Comparison of ENCODE assay signal across 8 cellular contexts in the genomic region with DNA sequence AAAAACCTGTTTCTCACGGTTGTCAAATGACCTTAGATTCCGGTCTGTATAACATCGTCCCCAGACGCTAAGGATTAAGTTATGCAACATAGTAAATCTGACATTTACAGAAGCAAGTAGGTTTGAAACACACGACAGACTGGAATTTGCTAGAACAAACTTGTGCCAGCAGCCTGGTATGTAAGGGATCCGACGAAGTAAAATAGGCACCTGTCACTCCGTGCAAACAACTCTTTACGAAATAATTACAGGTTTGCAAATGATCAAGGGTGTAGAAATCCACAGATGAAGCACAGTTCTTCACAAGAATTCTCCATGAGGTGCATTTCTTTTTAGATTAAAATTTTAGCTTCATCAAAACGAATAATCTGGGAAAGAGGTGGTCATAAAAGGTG. TPM values are rescaled to one million over a fixed set of nuclear protein-coding genes. Genes with fewer than 3 reads are reported as not detected.
DNase-seq lines count a peak whose midpoint lies in the region; ATAC-seq, FAIRE-seq and TF ChIP-seq lines count a peak whose summit lies in the region.

No MANE protein-coding gene starts in this region.

- peak overlapping the region; percentile 68 to 91 (median 76) for H3K27ac ChIP-seq in upper lobe of left lung

- 1 to 3% methylated on average over 10 of the region's 10 CpGs for WGBS in upper lobe of left lung, 2 donors

- no peak for TF ChIP-seq POLR2A in upper lobe of left lung (IDR thresholded peaks at IDR 0.05)

- no peaks in the 10 kb centered on the region for H3K9me3 ChIP-seq in upper lobe of left lung

- no peaks in the 10 kb centered on the region for H3K27me3 ChIP-seq in bronchial epithelial cell (ENCODE audit: control insufficient read depth, insufficient read depth, low read length)
- no peaks in the 10 kb centered on the region for H3K27me3 ChIP-seq in upper lobe of left lung

- peaks cover 3 to 23% (median 16%) of the 10 kb centered on the region in 4 donors for H3K4me1 ChIP-seq in upper lobe of left lung

- H3K36me3 ChIP-seq in bronchial epithelial cell (ENCODE audit: control insufficient read depth, insufficient read depth, low read length) (no peaks in the 10 kb centered on the region), upper lobe of left lung (peaks cover 0 to 16% (median 0%) of the 10 kb centered on the region in 4 donors)

- peak; percentile 54 for DNase-seq in NCI-H345 (lab: John Stamatoyannopoulos, UW)
- no peak for DNase-seq in NCI-H345 treated with DMSO at 0.1 percent for 48 hours (lab: John Stamatoyannopoulos, UW; ENCODE audit: unreplicated experiment)
- peak; percentile 70 for DNase-seq in NCI-H69 (lab: John Stamatoyannopoulos, UW)
- peak; percentile 41 for DNase-seq in bronchial epithelial cell (ENCODE audit: low read depth)
- DNase-seq in lung microvascular endothelial cell (ENCODE audit: low read depth in 2 of 2): peak; percentile 23 to 26
- DNase-seq in upper lobe of left lung: peak in 1 of 2 donors; percentile 24
- no peak for DNase-seq in glomerular visceral epithelial cell (ENCODE audit: extremely low spot score)

- TF ChIP-seq CTCF in bronchial epithelial cell (IDR thresholded peaks at IDR 0.05; ENCODE audit: insufficient read depth, low read length, severe bottlenecking) (no peak), upper lobe of left lung (IDR thresholded peaks at IDR 0.05) (no peak)

- peak overlapping the region; percentile 60 for H3K4me3 ChIP-seq in bronchial epithelial cell (ENCODE audit: low read depth, low read length)
- H3K4me3 ChIP-seq in upper lobe of left lung: peak overlapping the region; percentile 65 to 75 (median 72)

- peak; percentile 5 for ATAC-seq in HG02642 (IDR thresholded peaks at IDR 0.05; ENCODE audit: poor library complexity, unreplicated experiment)
- peak in 1 of 2 donors; percentile 40 for ATAC-seq in upper lobe of left lung (ENCODE audit: low FRiP score in 2 of 2)

- no peak for FAIRE-seq in bronchial epithelial cell (lab: Jason Lieb, UNC)

- TF ChIP-seq EP300 in upper lobe of left lung (IDR thresholded peaks at IDR 0.05): no peak

RNA-seq across cellular contexts. Expression of gene MOCS2, which starts 0.5 kb away (rescaled TPM):
- total RNA-seq in bronchial epithelial cell: 15.8 and 17.0 TPM in 2 replicates
- total RNA-seq in lung microvascular endothelial cell: 15.5 and 17.0 TPM in 2 replicates
- total RNA-seq in upper lobe of left lung: 10 to 100 TPM; 21.5 to 65.7 (median 27.0) TPM

Comparison
In these comparisons a context has a peak if more than half of its experiments do, and no peak if none do; other contexts are left out.
1. DNase-seq: peak in NCI-H345 (single experiment), NCI-H69 (single experiment), bronchial epithelial cell (single experiment) and lung microvascular endothelial cell (2 of 2); none in NCI-H345 treated with DMSO at 0.1 percent for 48 hours (single experiment) and glomerular visceral epithelial cell (single experiment).